ENCODE assay signal across 2 cellular contexts in the genomic region with DNA sequence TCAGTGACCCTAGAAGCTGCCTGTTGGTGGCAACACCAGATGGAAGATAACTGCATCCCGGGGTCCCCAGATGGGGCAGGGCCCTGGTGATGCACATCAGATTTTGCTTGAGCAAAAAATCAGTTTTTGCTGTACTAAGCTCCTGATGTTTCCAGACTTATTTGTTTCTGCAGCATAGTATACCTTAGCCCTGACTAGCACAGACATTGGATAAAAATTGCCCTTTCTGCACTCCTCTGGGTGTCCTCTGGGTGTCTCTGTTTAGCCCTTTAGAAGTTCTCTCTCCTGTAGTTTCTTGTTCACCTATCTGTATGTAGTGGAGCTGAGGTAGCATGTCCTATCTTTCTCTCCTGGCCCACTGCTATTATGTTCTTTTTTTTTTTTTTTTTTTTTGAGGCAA.
A peak's percentile ranks its signal among the peaks of the same experiment; 100 is the strongest.
TF ChIP-seq lines count a peak whose summit lies in the region.

No MANE protein-coding gene starts in this region.

TF ChIP-seq in A549, 52 proteins besides CTCF, POLR2A, EP300 and RAD21:
- no peak for TF ChIP-seq CHD2 (IDR thresholded peaks at IDR 0.05; ENCODE audit: low read length, partially characterized antibody)
- peak; percentile 29; the same call in 1 of the 3 replicates for TF ChIP-seq SMC3 (IDR thresholded peaks at IDR 0.05)
- TF ChIP-seq, protein P1, sequence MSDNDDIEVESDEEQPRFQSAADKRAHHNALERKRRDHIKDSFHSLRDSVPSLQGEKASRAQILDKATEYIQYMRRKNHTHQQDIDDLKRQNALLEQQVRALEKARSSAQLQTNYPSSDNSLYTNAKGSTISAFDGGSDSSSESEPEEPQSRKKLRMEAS (IDR thresholded peaks at IDR 0.05): no peak
- TF ChIP-seq, protein P2, sequence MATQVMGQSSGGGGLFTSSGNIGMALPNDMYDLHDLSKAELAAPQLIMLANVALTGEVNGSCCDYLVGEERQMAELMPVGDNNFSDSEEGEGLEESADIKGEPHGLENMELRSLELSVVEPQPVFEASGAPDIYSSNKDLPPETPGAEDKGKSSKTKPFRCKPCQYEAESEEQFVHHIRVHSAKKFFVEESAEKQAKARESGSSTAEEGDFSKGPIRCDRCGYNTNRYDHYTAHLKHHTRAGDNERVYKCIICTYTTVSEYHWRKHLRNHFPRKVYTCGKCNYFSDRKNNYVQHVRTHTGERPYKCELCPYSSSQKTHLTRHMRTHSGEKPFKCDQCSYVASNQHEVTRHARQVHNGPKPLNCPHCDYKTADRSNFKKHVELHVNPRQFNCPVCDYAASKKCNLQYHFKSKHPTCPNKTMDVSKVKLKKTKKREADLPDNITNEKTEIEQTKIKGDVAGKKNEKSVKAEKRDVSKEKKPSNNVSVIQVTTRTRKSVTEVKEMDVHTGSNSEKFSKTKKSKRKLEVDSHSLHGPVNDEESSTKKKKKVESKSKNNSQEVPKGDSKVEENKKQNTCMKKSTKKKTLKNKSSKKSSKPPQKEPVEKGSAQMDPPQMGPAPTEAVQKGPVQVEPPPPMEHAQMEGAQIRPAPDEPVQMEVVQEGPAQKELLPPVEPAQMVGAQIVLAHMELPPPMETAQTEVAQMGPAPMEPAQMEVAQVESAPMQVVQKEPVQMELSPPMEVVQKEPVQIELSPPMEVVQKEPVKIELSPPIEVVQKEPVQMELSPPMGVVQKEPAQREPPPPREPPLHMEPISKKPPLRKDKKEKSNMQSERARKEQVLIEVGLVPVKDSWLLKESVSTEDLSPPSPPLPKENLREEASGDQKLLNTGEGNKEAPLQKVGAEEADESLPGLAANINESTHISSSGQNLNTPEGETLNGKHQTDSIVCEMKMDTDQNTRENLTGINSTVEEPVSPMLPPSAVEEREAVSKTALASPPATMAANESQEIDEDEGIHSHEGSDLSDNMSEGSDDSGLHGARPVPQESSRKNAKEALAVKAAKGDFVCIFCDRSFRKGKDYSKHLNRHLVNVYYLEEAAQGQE (IDR thresholded peaks at IDR 0.05): no peak

TF ChIP-seq in K562, 482 proteins besides CTCF, POLR2A, EP300 and RAD21:
- TF ChIP-seq HNRNPLL (IDR thresholded peaks at IDR 0.05; ENCODE audit: low read depth, low read length, poor library complexity, severe bottlenecking) (no peak), CHCHD3 (CRISPR knock-in tag; IDR thresholded peaks at IDR 0.05) (no peak), ZNF12 (CRISPR knock-in tag; IDR thresholded peaks at IDR 0.05) (peak; percentile 100), TEAD2 (tag; IDR thresholded peaks at IDR 0.05) (no peak), DIDO1 (tag; IDR thresholded peaks at IDR 0.05; ENCODE audit: low read depth) (no peak)
